In genomic region chr9:19922476-19923118, GRCh38 we compare ENCODE assay signal across 8 cellular contexts.
DNase-seq lines count a peak whose midpoint lies in the region; ATAC-seq and TF ChIP-seq lines count a peak whose summit lies in the region.

No MANE protein-coding gene starts in this region.

- H3K36me3 ChIP-seq in MM.1S (replicated peaks; ENCODE audit: insufficient read depth, low read length) = no peaks in the 10 kb centered on the region

- no peak overlapping the region for H3K9ac ChIP-seq in MM.1S (ENCODE audit: low read length)

- no peaks in the 10 kb centered on the region for H3K9me3 ChIP-seq in MM.1S (replicated peaks; ENCODE audit: insufficient read depth, low read length)

- H4K20me1 ChIP-seq in MM.1S (ENCODE audit: insufficient read depth, low read length) = no peaks in the 10 kb centered on the region

- no peak overlapping the region for H2AFZ ChIP-seq in MM.1S (ENCODE audit: low read length)

- no peaks in the 10 kb centered on the region for H3K79me2 ChIP-seq in MM.1S (ENCODE audit: low read length)

- H3K27me3 ChIP-seq in MM.1S (replicated peaks; ENCODE audit: insufficient read depth, low read length) = no peaks in the 10 kb centered on the region

- no peaks in the 10 kb centered on the region for H3K36me3 Mint-ChIP-seq in activated T-cell treated with anti-CD3 and anti-CD28 coated beads, Interleukin-2, amount 50 U/mL, for 72 hours (ENCODE audit: insufficient read depth in 2 of 2)

- H3F3A ChIP-seq in MM.1S (ENCODE audit: insufficient read depth, low read length) = no peaks in the 10 kb centered on the region

- H3K27ac Mint-ChIP-seq in activated T-cell treated with anti-CD3 and anti-CD28 coated beads, Interleukin-2, amount 50 U/mL, for 72 hours = no peak overlapping the region

- H3K4me2 ChIP-seq in MM.1S (ENCODE audit: low read depth, low read length) = no peak overlapping the region

- H3K4me1 Mint-ChIP-seq in activated T-cell treated with anti-CD3 and anti-CD28 coated beads, Interleukin-2, amount 50 U/mL, for 72 hours (ENCODE audit: low read depth) = peaks cover 22% of the 10 kb centered on the region

- peak; percentile 91 for DNase-seq in DMS 273 (lab: John Stamatoyannopoulos, UW; ENCODE audit: unreplicated experiment)
- DNase-seq in MM.1S = no peak
- DNase-seq in inferior parietal cortex (ENCODE audit: extremely low spot score) = peak; percentile 89
- no peak for DNase-seq in activated T-cell treated with anti-CD3 and anti-CD28 coated beads, Interleukin-2, amount 50 U/mL, for 72 hours

- no peaks in the 10 kb centered on the region for H3K4me1 ChIP-seq in MM.1S (ENCODE audit: low read length)

- H3K4me3 ChIP-seq in MM.1S (ENCODE audit: low read length) = no peak overlapping the region

- peak; percentile 18 for TF ChIP-seq CTCF in MM.1S (IDR thresholded peaks at IDR 0.05; ENCODE audit: low read length)
- TF ChIP-seq CTCF in VCaP (conservative IDR thresholded peaks at IDR 0.05) = peak; percentile 89

- peaks cover 36% of the 10 kb centered on the region for H3K27me3 Mint-ChIP-seq in activated T-cell treated with anti-CD3 and anti-CD28 coated beads, Interleukin-2, amount 50 U/mL, for 72 hours (ENCODE audit: low read depth)

- ATAC-seq in GM21367 (IDR thresholded peaks at IDR 0.05; ENCODE audit: unreplicated experiment) (no peak), HG03280 (IDR thresholded peaks at IDR 0.05; ENCODE audit: unreplicated experiment) (no peak), HG03108 (IDR thresholded peaks at IDR 0.05; ENCODE audit: unreplicated experiment) (no peak)
- no peak for ATAC-seq in activated T-cell treated with anti-CD3 and anti-CD28 coated beads, Interleukin-2, amount 50 U/mL, for 72 hours (replicated peaks in 1 of 2)

- H3K9me2 ChIP-seq in MM.1S (replicated peaks; ENCODE audit: insufficient read depth, low read length) = no peaks in the 10 kb centered on the region

- H3K27ac ChIP-seq in MM.1S (ENCODE audit: low read length) (no peak overlapping the region), VCaP (peak overlapping the region; percentile 29)

- no peaks in the 10 kb centered on the region for H3K9me3 Mint-ChIP-seq in activated T-cell treated with anti-CD3 and anti-CD28 coated beads, Interleukin-2, amount 50 U/mL, for 72 hours

- H3K4me3 Mint-ChIP-seq in activated T-cell treated with anti-CD3 and anti-CD28 coated beads, Interleukin-2, amount 50 U/mL, for 72 hours = no peak overlapping the region

Comparison
In these comparisons a context has a peak if more than half of its experiments do, and no peak if none do; other contexts are left out.
1. DNase-seq: peak in DMS 273 (single experiment) and inferior parietal cortex (single experiment); none in MM.1S (single experiment) and activated T-cell treated with anti-CD3 and anti-CD28 coated beads, Interleukin-2, amount 50 U/mL, for 72 hours (0 of 2).